Comparison of ENCODE assay signal across 1 cellular context in genomic region chr2:210476194-210477128, GRCh38.
TF ChIP-seq lines count a peak whose summit lies in the region.

Gene LANCL1 (minus strand): TSS chr2:210476759. CDS start chr2:210476396, 363 bp downstream.

TF ChIP-seq in HepG2, 621 proteins besides CTCF, POLR2A, EP300 and RAD21 (continued from another document and continues in another):
- TF ChIP-seq ZBTB40 (IDR thresholded peaks at IDR 0.05), result no peak
- peak; percentile 89 for TF ChIP-seq ZBTB40 (CRISPR knock-in tag; IDR thresholded peaks at IDR 0.05)
- 0 out of 2 replicates have a peak, but pooled peaks have one; percentile 59 for TF ChIP-seq MYNN (CRISPR knock-in tag; IDR thresholded peaks at IDR 0.05; ENCODE audit: low read depth)
- peak; percentile 75; the same call in 1 of the 2 replicates for TF ChIP-seq TGIF2 (CRISPR knock-in tag; IDR thresholded peaks at IDR 0.05)
- TF ChIP-seq PAX8 (CRISPR knock-in tag; IDR thresholded peaks at IDR 0.05; ENCODE audit: borderline replicate concordance), result peak; percentile 70; the same call in 1 of the 2 replicates
- TF ChIP-seq ATF4 (CRISPR knock-in tag; IDR thresholded peaks at IDR 0.05), result peak in 1 of 2 experiments; percentile 75; a peak in 2 of 4 replicates
- TF ChIP-seq MED1 (CRISPR knock-in tag; IDR thresholded peaks at IDR 0.05), result 0 out of 2 replicates have a peak, but pooled peaks have one; percentile 17
- peak; percentile 99 for TF ChIP-seq ZFP91 (CRISPR knock-in tag; IDR thresholded peaks at IDR 0.05; ENCODE audit: borderline replicate concordance)
- peak; percentile 52; the same call in 1 of the 2 replicates for TF ChIP-seq ISL2 (CRISPR knock-in tag; IDR thresholded peaks at IDR 0.05)
- TF ChIP-seq ZNF550 (CRISPR knock-in tag; IDR thresholded peaks at IDR 0.05; ENCODE audit: borderline replicate concordance), result peak; percentile 25; the same call in 1 of the 2 replicates
- TF ChIP-seq HNRNPLL (IDR thresholded peaks at IDR 0.05; ENCODE audit: low read depth, low read length, poor library complexity, severe bottlenecking), result peak; percentile 79
- TF ChIP-seq IRF2 (CRISPR knock-in tag; IDR thresholded peaks at IDR 0.05), result peak; percentile 75; the same call in 1 of the 2 replicates
- peak; percentile 39 for TF ChIP-seq TBL1XR1 (IDR thresholded peaks at IDR 0.05; ENCODE audit: borderline replicate concordance, low read length, partially characterized antibody)
- TF ChIP-seq HINFP (CRISPR knock-in tag; IDR thresholded peaks at IDR 0.05; ENCODE audit: low read depth), result 0 out of 2 replicates have a peak, but pooled peaks have one; percentile 23
- 0 out of 2 replicates have a peak, but pooled peaks have one; percentile 51 for TF ChIP-seq PAWR (CRISPR knock-in tag; IDR thresholded peaks at IDR 0.05; ENCODE audit: borderline replicate concordance)
- peak; percentile 45; the same call in 1 of the 2 replicates for TF ChIP-seq ZNF431 (CRISPR knock-in tag; IDR thresholded peaks at IDR 0.05; ENCODE audit: borderline replicate concordance, low read depth)
- TF ChIP-seq CENPT (CRISPR knock-in tag; IDR thresholded peaks at IDR 0.05; ENCODE audit: low read depth), result no peak
- no peak for TF ChIP-seq MIER2 (CRISPR knock-in tag; IDR thresholded peaks at IDR 0.05)
- TF ChIP-seq HNF1A (IDR thresholded peaks at IDR 0.05; ENCODE audit: low read depth), result no peak
- TF ChIP-seq HNF1A (CRISPR knock-in tag; IDR thresholded peaks at IDR 0.05; ENCODE audit: borderline replicate concordance), result no peak; the same call in 1 of the 2 replicates
- peak; percentile 81; the same call in 1 of the 2 replicates for TF ChIP-seq ZNF230 (CRISPR knock-in tag; IDR thresholded peaks at IDR 0.05)
- no peak for TF ChIP-seq ZNF180 (CRISPR knock-in tag; IDR thresholded peaks at IDR 0.05; ENCODE audit: borderline replicate concordance, low read depth)
- peak; percentile 88 for TF ChIP-seq TFDP2 (CRISPR knock-in tag; IDR thresholded peaks at IDR 0.05)
- TF ChIP-seq GFI1 (CRISPR knock-in tag; IDR thresholded peaks at IDR 0.05; ENCODE audit: borderline replicate concordance), result 0 out of 2 replicates have a peak, but pooled peaks have one; percentile 57
- peak; percentile 67; the same call in 1 of the 2 replicates for TF ChIP-seq ZNF225 (CRISPR knock-in tag; IDR thresholded peaks at IDR 0.05)
- peak; percentile 81; the same call in 1 of the 2 replicates for TF ChIP-seq ZNF547 (CRISPR knock-in tag; IDR thresholded peaks at IDR 0.05)
- TF ChIP-seq ZBTB34 (CRISPR knock-in tag; IDR thresholded peaks at IDR 0.05), result 0 out of 2 replicates have a peak, but pooled peaks have one; percentile 46
- 0 out of 2 replicates have a peak, but pooled peaks have one; percentile 33 for TF ChIP-seq ZNF589 (CRISPR knock-in tag; conservative IDR thresholded peaks at IDR 0.05)
- peak; percentile 80 to 86 for TF ChIP-seq NR2F1 (CRISPR knock-in tag; IDR thresholded peaks at IDR 0.05)
- TF ChIP-seq ZNF607 (CRISPR knock-in tag; IDR thresholded peaks at IDR 0.05; ENCODE audit: borderline replicate concordance), result peak; percentile 90; the same call in 1 of the 2 replicates
- TF ChIP-seq SP4 (CRISPR knock-in tag; IDR thresholded peaks at IDR 0.05), result peak; percentile 86
- peak; percentile 15; the same call in 1 of the 2 replicates for TF ChIP-seq ZSCAN5A (CRISPR knock-in tag; IDR thresholded peaks at IDR 0.05; ENCODE audit: borderline replicate concordance)
- TF ChIP-seq NCOR1 (IDR thresholded peaks at IDR 0.05; ENCODE audit: borderline replicate concordance, low read length), result no peak
- peak; percentile 82 for TF ChIP-seq THAP11 (CRISPR knock-in tag; IDR thresholded peaks at IDR 0.05)
- peak; percentile 70; the same call in 1 of the 2 replicates for TF ChIP-seq ZFP90 (CRISPR knock-in tag; IDR thresholded peaks at IDR 0.05; ENCODE audit: borderline replicate concordance)
- TF ChIP-seq STAG1 (CRISPR knock-in tag; IDR thresholded peaks at IDR 0.05), result 0 out of 2 replicates have a peak, but pooled peaks have one; percentile 21
